Comparison of ENCODE assay signal across 1 cellular context in genomic region chr1:156767879-156768608, GRCh38.
TF ChIP-seq lines count a peak whose summit lies in the region.

No MANE protein-coding gene starts in this region.

TF ChIP-seq in HEK293, 187 proteins besides CTCF, POLR2A, EP300 and RAD21 (continued from another document):
- TF ChIP-seq ZBTB10 (tag by site-specific recombination; IDR thresholded peaks at IDR 0.05) (peak; percentile 21), ZNF747 (tag by site-specific recombination; IDR thresholded peaks at IDR 0.05) (no peak), ZNF239 (tag by site-specific recombination; IDR thresholded peaks at IDR 0.05) (no peak), ZNF24 (tag by site-specific recombination; IDR thresholded peaks at IDR 0.05) (no peak), ZXDB (tag by site-specific recombination; IDR thresholded peaks at IDR 0.05) (no peak), ZSCAN5A (tag by site-specific recombination; IDR thresholded peaks at IDR 0.05) (peak; percentile 8; the same call in 1 of the 2 replicates), ZBTB48 (tag by site-specific recombination; IDR thresholded peaks at IDR 0.05) (no peak), PRDM1 (tag by site-specific recombination; IDR thresholded peaks at IDR 0.05) (no peak), ZNF692 (tag by site-specific recombination; IDR thresholded peaks at IDR 0.05) (no peak), ZNF585B (tag by site-specific recombination; IDR thresholded peaks at IDR 0.05) (no peak), PRDM10 (tag by site-specific recombination; IDR thresholded peaks at IDR 0.05) (peak; percentile 82), ZNF423 (tag by site-specific recombination; IDR thresholded peaks at IDR 0.05) (peak; percentile 3)
